Comparison of ENCODE assay signal across 18 cellular contexts in the genomic region with DNA sequence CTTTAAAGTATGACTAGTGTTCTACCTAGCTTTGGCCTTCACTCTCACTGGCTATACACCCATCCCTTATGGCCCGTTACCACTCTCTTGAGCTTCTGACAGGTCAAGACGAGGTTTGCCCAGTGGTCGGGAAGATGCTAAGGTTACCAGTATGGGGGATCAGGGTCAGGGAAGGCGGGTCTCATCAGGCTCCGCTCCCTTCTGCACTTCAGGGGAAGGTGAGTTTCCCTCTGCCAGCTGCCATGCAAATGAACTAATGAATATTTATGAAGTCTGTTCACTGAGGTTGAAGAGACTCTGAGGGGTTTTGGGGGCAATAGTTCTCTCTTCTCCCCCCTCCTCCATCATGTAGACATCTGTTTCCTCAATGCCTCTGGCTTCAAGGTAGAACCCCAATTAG. TPM values are rescaled to one million over a fixed set of nuclear protein-coding genes. Genes with fewer than 3 reads are reported as not detected.
DNase-seq lines count a peak whose midpoint lies in the region; ATAC-seq, FAIRE-seq and TF ChIP-seq lines count a peak whose summit lies in the region.
"Had no signal": no experiment of that assay in that cellular context is flagged by ENCODE, and none has a peak within 500 bp of the region (broad histone marks: within the 10 kb centered on the region; RNA-seq: fewer than 3 reads in every experiment).

No MANE protein-coding gene starts in this region.

- H3K4me1 ChIP-seq in RWPE2 (ENCODE audit: insufficient read depth, poor library complexity, severe bottlenecking) (peaks cover 10% of the 10 kb centered on the region), keratinocyte (ENCODE audit: control insufficient read depth, extremely low read depth, insufficient read depth, low read length) (peaks cover 57% of the 10 kb centered on the region), suprapubic skin (peaks cover 39% of the 10 kb centered on the region)

- H3K27me3 ChIP-seq in RWPE2 (ENCODE audit: insufficient read depth, poor library complexity, severe bottlenecking) (no peaks in the 10 kb centered on the region), keratinocyte (ENCODE audit: control insufficient read depth, extremely low read depth, insufficient read depth, low read length) (no peaks in the 10 kb centered on the region), suprapubic skin (no peaks in the 10 kb centered on the region)

- dilution Hi-C loops in keratinocyte (cut with MboI; ENCODE audit: extremely low pct_ligation_motif_present, low sequenced_read_pairs), result no loop called here

- H3K27ac ChIP-seq in RWPE2 (ENCODE audit: poor library complexity, severe bottlenecking) (peak overlapping the region; percentile 83), keratinocyte (ENCODE audit: control insufficient read depth, insufficient read depth, low read length) (no peak overlapping the region), suprapubic skin (no peak overlapping the region)
- H3K27ac ChIP-seq: HL-60, PC-9 had no signal

- H2AFZ ChIP-seq in keratinocyte (ENCODE audit: control insufficient read depth, low read length), result no peak overlapping the region
- H2AFZ ChIP-seq: GM23338, PC-9 had no signal

- FAIRE-seq in keratinocyte (lab: Jason Lieb, UNC), result no peak

- DNase-seq in ELF-1 (ENCODE audit: low read depth, low spot score), result peak; percentile 1
- no peak for DNase-seq in RWPE2 (ENCODE audit: low spot score)
- DNase-seq in keratinocyte (ENCODE audit: low read depth, low spot score), result no peak
- peak; percentile 22 to 32 for DNase-seq in suprapubic skin (ENCODE audit: low spot score in 2 of 2)
- no peak for DNase-seq in NCI-H524 (lab: John Stamatoyannopoulos, UW)
- DNase-seq in NCI-H510A (lab: John Stamatoyannopoulos, UW), result no peak
- DNase-seq: CD8-positive, alpha-beta memory T cell; DND-41; GF-D8; MV-4-11; NCI-H1436; NCI-H2029 treated with DMSO at 0.1 percent for 48 hours; NCI-H2227 treated with DMSO at 0.1 percent for 48 hours; PC-9; Right ventricle myocardium superior had no signal

- TF ChIP-seq POLR2A in suprapubic skin (IDR thresholded peaks at IDR 0.05), result no peak

- H3K4me2 ChIP-seq in keratinocyte (ENCODE audit: control insufficient read depth, extremely low read depth, insufficient read depth, low read depth, low read length), result peak overlapping the region; percentile 83
- H3K4me2 ChIP-seq: GM23338, PC-9 had no signal

- TF ChIP-seq CTCF in RWPE2 (IDR thresholded peaks at IDR 0.05; ENCODE audit: poor library complexity, severe bottlenecking), result no peak
- TF ChIP-seq CTCF in keratinocyte (optimal IDR thresholded peaks at IDR 0.05 in 1 of 3, IDR thresholded peaks at IDR 0.05 in 1 of 3, conservative IDR thresholded peaks at IDR 0.05 in 1 of 3; ENCODE audit: extremely low read depth in 1 of 3, insufficient read depth in 2 of 3, low read length in 3 of 3), result no peak
- TF ChIP-seq CTCF in suprapubic skin (IDR thresholded peaks at IDR 0.05), result no peak

- peaks cover 4% of the 10 kb centered on the region for H3K9me1 ChIP-seq in keratinocyte (ENCODE audit: control insufficient read depth, extremely low read depth, insufficient read depth, low read length)

- H4K20me1 ChIP-seq in keratinocyte (ENCODE audit: control insufficient read depth, extremely low read depth, insufficient read depth, low read length), result peaks cover 23% of the 10 kb centered on the region

- TF ChIP-seq EP300 in suprapubic skin (IDR thresholded peaks at IDR 0.05), result no peak

- H3K9me3 ChIP-seq in RWPE2 (ENCODE audit: severe bottlenecking) (no peaks in the 10 kb centered on the region), keratinocyte (ENCODE audit: control insufficient read depth, low read depth, low read length) (no peaks in the 10 kb centered on the region), suprapubic skin (no peaks in the 10 kb centered on the region)

- WGBS in suprapubic skin, result 60% methylated on average over 5 of the region's 5 CpGs

- H3K4me3 ChIP-seq in RWPE2 (ENCODE audit: severe bottlenecking) (no peak overlapping the region), keratinocyte (ENCODE audit: control insufficient read depth in 2 of 3, extremely low read depth in 1 of 3, insufficient read depth in 2 of 3, low read depth in 1 of 3, low read length in 3 of 3) (peak overlapping the region; percentile 2 to 86 (median 51)), suprapubic skin (no peak overlapping the region)
- H3K4me3 ChIP-seq: GM23338, PC-9 had no signal

- no peak for ATAC-seq in RWPE2 (ENCODE audit: low read depth)
- no peak for ATAC-seq in HG03460 (IDR thresholded peaks at IDR 0.05; ENCODE audit: unreplicated experiment)
- ATAC-seq: GM23338 had no signal

- H3K79me2 ChIP-seq in keratinocyte (ENCODE audit: control insufficient read depth, insufficient read depth, low read length), result peaks cover 100% of the 10 kb centered on the region

- H3K36me3 ChIP-seq in RWPE2 (ENCODE audit: low read depth), result peaks cover 47% of the 10 kb centered on the region
- peaks cover 7 to 32% of the 10 kb centered on the region in 2 experiments for H3K36me3 ChIP-seq in keratinocyte (ENCODE audit: control insufficient read depth in 2 of 2, extremely low read depth in 1 of 2, insufficient read depth in 2 of 2, low read length in 2 of 2)
- H3K36me3 ChIP-seq in suprapubic skin, result peaks cover 9% of the 10 kb centered on the region

- H3K9ac ChIP-seq in keratinocyte (ENCODE audit: control insufficient read depth, extremely low read depth, insufficient read depth, low read length), result peak overlapping the region; percentile 81

RNA-seq across cellular contexts. Expression of gene EFNB1, which starts 6.6 kb away (rescaled TPM):
- polyA plus RNA-seq in keratinocyte, result 90.3 to 137 TPM (median 120 TPM) in 3 replicates
- 35.3 TPM for polyA plus RNA-seq in keratinocyte (2011; ENCODE audit: low read depth)
- 46.6 and 79.5 TPM in 2 replicates for polyA plus RNA-seq in keratinocyte (2011; cell fraction: cytosol; rRNA removed)
- polyA plus RNA-seq in keratinocyte (2011; cell fraction: nucleus; rRNA removed), result 147 and 197 TPM in 2 replicates
- polyA plus RNA-seq in keratinocyte (2012; ENCODE audit: low replicate concordance), result 59.0 and 122 TPM in 2 replicates
- polyA minus RNA-seq in keratinocyte, result 86.4 to 129 TPM (median 110 TPM) in 3 replicates
- polyA minus RNA-seq in keratinocyte (2011; cell fraction: cytosol; rRNA and poly(A)+ RNA removed), result 140 TPM
- polyA minus RNA-seq in keratinocyte (2011; cell fraction: nucleus; rRNA and poly(A)+ RNA removed), result 173 and 187 TPM in 2 replicates
- total RNA-seq in suprapubic skin, result 100 to 1,000 TPM in 1 of 4 donors, 10 to 100 TPM in 3; 78.4 to 103 (median 89.8) TPM

Comparison
In these comparisons a context has a peak if more than half of its experiments do, and no peak if none do; other contexts are left out.
1. DNase-seq: peak in ELF-1 (single experiment) and suprapubic skin (2 of 2); none in RWPE2 (single experiment), keratinocyte (single experiment), NCI-H524 (0 of 2) and NCI-H510A (single experiment).
2. H3K4me3 ChIP-seq: peak in keratinocyte (3 of 3); none in RWPE2 (single experiment) and suprapubic skin (single experiment).